1 cellular context compared by ENCODE assay signal in genomic region chr9:96514825-96515218, GRCh38.
TF ChIP-seq lines count a peak whose summit lies in the region.

No MANE protein-coding gene starts in this region.

TF ChIP-seq in IMR-90, 13 proteins besides CTCF, POLR2A, EP300 and RAD21 (continued from another document):
- no peak for TF ChIP-seq USF2 (IDR thresholded peaks at IDR 0.05; ENCODE audit: low read depth, low read length)
